Comparison of ENCODE assay signal across 19 cellular contexts in genomic region chr11:125773516-125773915, GRCh38. TPM values are rescaled to one million over a fixed set of nuclear protein-coding genes. Genes with fewer than 3 reads are reported as not detected.
"Had no signal": no experiment of that assay in that cellular context is flagged by ENCODE, and none has a peak within 500 bp of the region (broad histone marks: within the 10 kb centered on the region; RNA-seq: fewer than 3 reads in every experiment).

No MANE protein-coding gene starts in this region.

- H3K27ac ChIP-seq: body of pancreas, dorsolateral prefrontal cortex, heart right ventricle, left lung, skin epidermis, tibial artery, uterus had no signal

- H3K27me3 ChIP-seq: body of pancreas, heart right ventricle, left lung, tibial artery, uterus had no signal

- DNase-seq: activated CD4-positive, alpha-beta T cell treated with anti-CD3 and anti-CD28 coated beads for 48 hours; activated naive CD4-positive, alpha-beta T cell treated with anti-CD3 and anti-CD28 coated beads for 36 hours; body of pancreas; cerebellar nuclear complex; dorsolateral prefrontal cortex; heart right ventricle; mesendoderm; occipital lobe; tibial artery; uterus had no signal

- H3K9me3 ChIP-seq: body of pancreas, heart right ventricle, left lung, tibial artery, uterus had no signal

- H3K27ac Mint-ChIP-seq: activated naive CD4-positive, alpha-beta T cell treated with anti-CD3 and anti-CD28 coated beads for 36 hours; activated T-helper 17 cell treated with anti-CD3 and anti-CD28 coated beads, Interleukin-2, amount 50 U/mL, for 72 hours; nephron; T-helper 1 cell treated with Interleukin-12 subunit alpha and Interleukin-12 subunit beta and Interleukin-4 antibody, amounts not matched to agents 30 μg/mL and 1 μg/mL, for 36 hours had no signal

- H3K27me3 Mint-ChIP-seq: activated T-helper 17 cell treated with anti-CD3 and anti-CD28 coated beads, Interleukin-2, amount 50 U/mL, for 72 hours had no signal

- H3K4me3 Mint-ChIP-seq: activated naive CD4-positive, alpha-beta T cell treated with anti-CD3 and anti-CD28 coated beads for 36 hours; activated T-helper 17 cell treated with anti-CD3 and anti-CD28 coated beads, Interleukin-2, amount 50 U/mL, for 72 hours; nephron; T-helper 1 cell treated with Interleukin-12 subunit alpha and Interleukin-12 subunit beta and Interleukin-4 antibody, amounts not matched to agents 30 μg/mL and 1 μg/mL, for 36 hours had no signal

- ATAC-seq: activated T-helper 17 cell treated with anti-CD3 and anti-CD28 coated beads, Interleukin-2, amount 50 U/mL, for 72 hours; body of pancreas; esophagus mucosa had no signal

- H3K9me3 Mint-ChIP-seq: activated naive CD4-positive, alpha-beta T cell treated with anti-CD3 and anti-CD28 coated beads for 36 hours; activated T-helper 17 cell treated with anti-CD3 and anti-CD28 coated beads, Interleukin-2, amount 50 U/mL, for 72 hours; nephron; T-helper 1 cell treated with Interleukin-12 subunit alpha and Interleukin-12 subunit beta and Interleukin-4 antibody, amounts not matched to agents 30 μg/mL and 1 μg/mL, for 36 hours had no signal

- H3K4me1 ChIP-seq: body of pancreas, heart right ventricle, left lung, tibial artery, uterus had no signal

- H3K4me3 ChIP-seq: body of pancreas, dorsolateral prefrontal cortex, heart right ventricle, left lung, skin epidermis, tibial artery, uterus had no signal

- H3K36me3 ChIP-seq: heart right ventricle, left lung, tibial artery, uterus had no signal

RNA-seq across cellular contexts. Expression of gene PATE2, which starts 5.1 kb away (rescaled TPM):
- total RNA-seq: activated naive CD4-positive, alpha-beta T cell treated with anti-CD3 and anti-CD28 coated beads for 36 hours; activated T-helper 17 cell treated with anti-CD3 and anti-CD28 coated beads, Interleukin-2, amount 50 U/mL, for 72 hours; body of pancreas; esophagus mucosa; heart right ventricle; left lung had no signal
- polyA plus RNA-seq: adipose tissue, heart right ventricle, keratinocyte had no signal

RNA-seq across cellular contexts. Expression of gene PATE3, which starts 14.4 kb away (rescaled TPM):
- total RNA-seq: activated naive CD4-positive, alpha-beta T cell treated with anti-CD3 and anti-CD28 coated beads for 36 hours; activated T-helper 17 cell treated with anti-CD3 and anti-CD28 coated beads, Interleukin-2, amount 50 U/mL, for 72 hours; body of pancreas; dorsolateral prefrontal cortex; esophagus mucosa; frontal cortex; heart right ventricle; left lung; occipital lobe; uterus had no signal
- polyA plus RNA-seq: adipose tissue, heart right ventricle, keratinocyte had no signal

RNA-seq across cellular contexts. Expression of gene PATE1, which starts 27.4 kb away (rescaled TPM):
- total RNA-seq: activated naive CD4-positive, alpha-beta T cell treated with anti-CD3 and anti-CD28 coated beads for 36 hours; activated T-helper 17 cell treated with anti-CD3 and anti-CD28 coated beads, Interleukin-2, amount 50 U/mL, for 72 hours; body of pancreas; dorsolateral prefrontal cortex; esophagus mucosa; frontal cortex; heart right ventricle; left lung; occipital lobe; uterus had no signal
- polyA plus RNA-seq: adipose tissue, heart right ventricle, keratinocyte had no signal

RNA-seq across cellular contexts. Expression of gene PATE4, which starts 59.6 kb away (rescaled TPM):
- total RNA-seq: activated naive CD4-positive, alpha-beta T cell treated with anti-CD3 and anti-CD28 coated beads for 36 hours; activated T-helper 17 cell treated with anti-CD3 and anti-CD28 coated beads, Interleukin-2, amount 50 U/mL, for 72 hours; body of pancreas; dorsolateral prefrontal cortex; esophagus mucosa; frontal cortex; heart right ventricle; left lung; occipital lobe; uterus had no signal
- polyA plus RNA-seq: adipose tissue, heart right ventricle, keratinocyte had no signal
